ENCODE assay signal across 9 cellular contexts in the genomic region with DNA sequence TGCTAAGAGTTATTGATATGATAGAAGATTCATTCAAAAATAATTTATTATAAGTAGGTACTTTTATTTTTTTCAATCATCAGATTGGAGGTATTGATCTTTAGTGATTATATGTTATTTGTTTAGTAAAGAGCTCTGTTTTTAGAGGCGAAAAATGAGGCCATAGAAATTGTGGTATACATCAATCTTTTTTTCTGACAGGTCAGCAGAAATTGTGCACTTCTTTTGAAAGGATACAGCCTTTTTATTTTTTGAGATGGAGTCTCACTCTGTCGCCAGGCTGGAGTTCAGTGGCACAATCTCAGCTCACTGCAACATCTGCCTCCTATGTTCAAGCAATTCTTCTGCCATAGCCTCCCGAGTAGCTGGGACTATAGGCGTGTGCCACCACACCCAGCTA.
"Had no signal": no experiment of that assay in that cellular context is flagged by ENCODE, and none has a peak within 500 bp of the region (broad histone marks: within the 10 kb centered on the region; RNA-seq: fewer than 3 reads in every experiment).

No MANE protein-coding gene starts in this region.

- H3K4me3 Mint-ChIP-seq: HFFc6, IgD-negative memory B cell had no signal

- H3K27ac ChIP-seq: GM23248, HL-60 had no signal

- H3K27me3 Mint-ChIP-seq: IgD-negative memory B cell had no signal

- DNase-seq: GM23248, GOT3, H7, HFFc6, KG1 had no signal

- H3K4me1 ChIP-seq: HAP-1 had no signal

- ATAC-seq: HCT116 had no signal

- H3K9me3 Mint-ChIP-seq: HFFc6 had no signal

- H3K4me1 Mint-ChIP-seq: IgD-negative memory B cell had no signal

- H3K4me3 ChIP-seq: GM23248, HAP-1 had no signal

- H3K36me3 ChIP-seq: HAP-1 had no signal

- H3K9ac ChIP-seq: GM23248 had no signal

- H3K36me3 Mint-ChIP-seq: IgD-negative memory B cell had no signal

- H2AFZ ChIP-seq: GM23248 had no signal

- H3K27ac Mint-ChIP-seq: HFFc6, IgD-negative memory B cell had no signal

- H3K9me3 ChIP-seq: HAP-1 had no signal
